ENCODE assay signal across 2 cellular contexts in the genomic region with DNA sequence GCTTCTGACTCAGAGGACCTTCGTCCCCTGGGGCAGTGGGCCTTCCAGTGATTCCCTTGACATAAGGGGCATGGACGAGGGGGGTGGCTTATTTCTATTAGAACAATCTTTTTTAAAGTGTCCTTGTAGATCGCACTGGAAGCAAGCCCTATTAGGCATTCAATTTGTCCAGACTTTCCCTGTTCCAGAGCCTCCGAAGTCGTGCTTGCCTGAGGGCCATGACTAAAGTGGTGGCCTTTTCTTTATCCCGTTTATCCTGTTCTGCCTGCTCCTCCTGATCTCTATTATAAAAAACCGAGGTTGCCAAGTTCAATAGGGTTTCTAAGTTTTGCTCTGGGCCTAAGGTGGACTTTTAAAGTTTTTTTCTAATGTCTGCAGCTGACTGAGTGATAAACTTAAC. TPM values are rescaled to one million over a fixed set of nuclear protein-coding genes. Genes with fewer than 3 reads are reported as not detected.
"Had no signal": no experiment of that assay in that cellular context is flagged by ENCODE, and none has a peak within 500 bp of the region (broad histone marks: within the 10 kb centered on the region; RNA-seq: fewer than 3 reads in every experiment).

No MANE protein-coding gene starts in this region.

RNA-seq across cellular contexts. Expression of a gene that starts 26.3 kb away (rescaled TPM):
- total RNA-seq: endothelial cell of umbilical vein, lung microvascular endothelial cell had no signal
